ENCODE assay signal across 25 cellular contexts in the genomic region with DNA sequence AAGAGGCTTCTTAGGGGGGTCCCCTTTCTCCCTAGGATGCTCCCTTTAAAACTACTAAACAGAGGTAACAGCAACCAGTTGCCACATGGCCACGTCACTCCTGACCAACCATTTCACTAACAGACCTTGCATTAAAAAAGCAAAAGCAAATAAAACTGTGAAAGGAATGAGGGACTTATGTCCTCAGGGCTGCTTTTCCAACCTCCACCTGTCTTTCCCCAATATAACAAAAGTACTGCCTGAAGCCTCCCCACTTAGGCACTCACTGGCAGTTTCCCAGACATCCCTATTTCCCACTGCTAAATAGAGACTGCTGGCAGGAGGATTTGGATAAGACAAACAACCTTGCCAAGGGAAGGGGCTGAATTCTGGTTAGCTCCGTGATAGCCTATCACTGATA.
DNase-seq lines count a peak whose midpoint lies in the region; ATAC-seq and TF ChIP-seq lines count a peak whose summit lies in the region.
"Had no signal": no experiment of that assay in that cellular context is flagged by ENCODE, and none has a peak within 500 bp of the region (broad histone marks: within the 10 kb centered on the region; RNA-seq: fewer than 3 reads in every experiment).

No MANE protein-coding gene starts in this region.

- H3K14ac ChIP-seq in trophoblast cell (ENCODE audit: low read length), result no peak overlapping the region

- peak overlapping the region; percentile 26 for H4K91ac ChIP-seq in trophoblast cell (ENCODE audit: low read depth, low read length)

- no peak overlapping the region for H3K23ac ChIP-seq in trophoblast cell (ENCODE audit: low read length)

- H3K4me2 ChIP-seq in trophoblast cell (ENCODE audit: low read length), result no peak overlapping the region
- H3K4me2 ChIP-seq: PC-9 had no signal

- no peaks in the 10 kb centered on the region for H3K79me2 ChIP-seq in trophoblast cell (ENCODE audit: control insufficient read depth, insufficient read depth, low read length, poor library complexity)

- H3K27me3 ChIP-seq in heart right ventricle, result no peaks in the 10 kb centered on the region
- H3K27me3 ChIP-seq in right cardiac atrium (ENCODE audit: control insufficient read depth, insufficient read depth), result no peaks in the 10 kb centered on the region
- no peaks in the 10 kb centered on the region for H3K27me3 ChIP-seq in SJCRH30
- no peaks in the 10 kb centered on the region for H3K27me3 ChIP-seq in trophoblast cell (ENCODE audit: insufficient read depth, low read length)
- H3K27me3 ChIP-seq: suprapubic skin had no signal

- no peaks in the 10 kb centered on the region for H3K36me3 ChIP-seq in heart right ventricle
- H3K36me3 ChIP-seq in SJCRH30, result no peaks in the 10 kb centered on the region
- H3K36me3 ChIP-seq in trophoblast cell (ENCODE audit: control insufficient read depth in 1 of 2, insufficient read depth in 2 of 2, low read length in 2 of 2), result no peaks in the 10 kb centered on the region
- H3K36me3 ChIP-seq: BE2C, suprapubic skin had no signal

- H3K4me3 ChIP-seq in heart right ventricle, result no peak overlapping the region
- H3K4me3 ChIP-seq in right cardiac atrium (ENCODE audit: low read length), result no peak overlapping the region
- H3K4me3 ChIP-seq in SJCRH30, result peak overlapping the region; percentile 24
- no peak overlapping the region for H3K4me3 ChIP-seq in trophoblast cell (ENCODE audit: low read depth, low read length)
- H3K4me3 ChIP-seq: PC-9, suprapubic skin had no signal

- H3K9ac ChIP-seq in trophoblast cell (ENCODE audit: low read length), result no peak overlapping the region

- intact Hi-C loops in heart right ventricle (cut with DNase I), result loop anchor here in 1 of 10 donors (5.0 kb wide), 1 partner anchor 66 kb away; no protein-coding TSS in a partner anchor
- intact Hi-C loops in right cardiac atrium (cut with DNase I), result no loop called here

- ATAC-seq in heart right ventricle (peak in 1 of 8 donors; percentile 23), right cardiac atrium (no peak)
- ATAC-seq: activated CD8-positive, alpha-beta memory T cell treated with anti-CD3 and anti-CD28 coated beads, Interleukin-2, amount 10 ng/mL, durations not matched to agents 7 days and 5 days; activated naive CD8-positive, alpha-beta T cell treated with anti-CD3 and anti-CD28 coated beads, Interleukin-2, amount 50 U/mL, for 24 hours; activated T-cell treated with anti-CD3 and anti-CD28 coated beads, Interleukin-2, amount 50 U/mL, for 4 hours; naive thymus-derived CD8-positive, alpha-beta T cell; stimulated activated naive B cell treated with anti-CD40 and anti-IgM and Interleukin-4, amounts not matched to agents 10 μg/mL and 1 μg/mL and 100 μg/mL, for 72 hours; T-helper 17 cell had no signal

- H3K9me3 ChIP-seq in heart right ventricle (no peaks in the 10 kb centered on the region), right cardiac atrium (ENCODE audit: control insufficient read depth, low read length) (no peaks in the 10 kb centered on the region), SJCRH30 (replicated peaks) (no peaks in the 10 kb centered on the region; the same call in 1 of the 2 replicates), trophoblast cell (ENCODE audit: insufficient read depth, low read depth, low read length) (no peaks in the 10 kb centered on the region)
- H3K9me3 ChIP-seq: BE2C, suprapubic skin had no signal

- H4K8ac ChIP-seq in trophoblast cell (ENCODE audit: low read depth, low read length), result no peak overlapping the region

- peak overlapping the region; percentile 63 for H2BK120ac ChIP-seq in trophoblast cell (ENCODE audit: insufficient read depth, low read length, poor library complexity)

- DNase-seq in heart right ventricle (no peak), right cardiac atrium (no peak), SJCRH30 (peak; percentile 78 to 93), trophoblast cell (no peak), A172 (ENCODE audit: low spot score) (no peak), epidermal melanocyte (ENCODE audit: insufficient read length, low spot score) (no peak), HuH-7 (ENCODE audit: low spot score) (no peak)
- DNase-seq: activated CD8-positive, alpha-beta memory T cell treated with anti-CD3 and anti-CD28 coated beads, Interleukin-2, amount 10 ng/mL, durations not matched to agents 7 days and 5 days; activated gamma-delta T cell; activated naive CD8-positive, alpha-beta T cell treated with anti-CD3 and anti-CD28 coated beads, Interleukin-2, amount 50 U/mL, for 24 hours; activated T-cell treated with anti-CD3 and anti-CD28 coated beads, Interleukin-2, amount 50 U/mL, for 4 hours; BE2C; CD8-positive, alpha-beta memory T cell; cortex of kidney; effector memory CD4-positive, alpha-beta T cell; glutamatergic neuron; islet precursor cell; KG1; naive thymus-derived CD8-positive, alpha-beta T cell; NCI-H2029 treated with DMSO at 0.1 percent for 48 hours; NCI-H446 treated with DMSO at 0.1 percent for 48 hours; PC-9; stimulated activated naive B cell treated with anti-CD40 and anti-IgM and Interleukin-4, amounts not matched to agents 10 μg/mL and 1 μg/mL and 100 μg/mL, for 72 hours; T-helper 17 cell had no signal

- no peak overlapping the region for H2BK5ac ChIP-seq in trophoblast cell (ENCODE audit: low read depth, low read length, poor library complexity)

- no peak overlapping the region for H2AK5ac ChIP-seq in trophoblast cell (ENCODE audit: low read length)

- H2AFZ ChIP-seq in trophoblast cell (ENCODE audit: insufficient read depth, low read length, poor library complexity), result no peak overlapping the region
- H2AFZ ChIP-seq: PC-9 had no signal

- no peak overlapping the region for H3K18ac ChIP-seq in trophoblast cell (ENCODE audit: low read length)

- 53 to 63% methylated on average over 2 of the region's 2 CpGs for WGBS in heart right ventricle, 2 donors
- 55% methylated on average over 2 of the region's 2 CpGs for WGBS in right cardiac atrium
- WGBS in trophoblast cell (ENCODE audit: extremely low coverage, insufficient coverage, insufficient read length), result no CpG with 5 or more reads among the region's 2 CpGs

- H3K4me1 ChIP-seq in heart right ventricle (peaks cover 0 to 61% (median 25%) of the 10 kb centered on the region in 9 donors), right cardiac atrium (ENCODE audit: control insufficient read depth, insufficient read depth, low read length) (peaks cover 10% of the 10 kb centered on the region), SJCRH30 (peaks cover 34% of the 10 kb centered on the region), trophoblast cell (ENCODE audit: control insufficient read depth in 1 of 2, insufficient read depth in 2 of 2, low read length in 2 of 2) (peaks cover 3 to 8% of the 10 kb centered on the region in 2 experiments)
- H3K4me1 ChIP-seq: BE2C had no signal

- H3K79me1 ChIP-seq in trophoblast cell (ENCODE audit: low read length), result peaks cover 9% of the 10 kb centered on the region

- no peak overlapping the region for H3K4ac ChIP-seq in trophoblast cell (ENCODE audit: low read depth, low read length)

- H4K12ac ChIP-seq in trophoblast cell (ENCODE audit: low read depth, low read length), result no peak overlapping the region

- peak overlapping the region; percentile 1 for H2BK12ac ChIP-seq in trophoblast cell (ENCODE audit: low read length)

- H3K27ac ChIP-seq in heart right ventricle (peak overlapping the region in 6 of 10 donors; percentile 28 to 69 (median 56)), right cardiac atrium (ENCODE audit: low read length) (no peak overlapping the region), SJCRH30 (peak overlapping the region; percentile 95), trophoblast cell (ENCODE audit: low read depth, low read length) (no peak overlapping the region)
- H3K27ac ChIP-seq: PC-9, suprapubic skin had no signal

- no peak for TF ChIP-seq CTCF in heart right ventricle (IDR thresholded peaks at IDR 0.05)

Comparison
In these comparisons a context has a peak if more than half of its experiments do, and no peak if none do; other contexts are left out.
1. H3K27ac ChIP-seq: peak in heart right ventricle (6 of 10) and SJCRH30 (single experiment); none in right cardiac atrium (single experiment) and trophoblast cell (single experiment).
2. DNase-seq: peak in SJCRH30 (2 of 2); none in heart right ventricle (0 of 2), right cardiac atrium (0 of 3), trophoblast cell (0 of 2), A172 (single experiment), epidermal melanocyte (single experiment) and HuH-7 (single experiment).